11 cellular contexts compared by ENCODE assay signal in the genomic region with DNA sequence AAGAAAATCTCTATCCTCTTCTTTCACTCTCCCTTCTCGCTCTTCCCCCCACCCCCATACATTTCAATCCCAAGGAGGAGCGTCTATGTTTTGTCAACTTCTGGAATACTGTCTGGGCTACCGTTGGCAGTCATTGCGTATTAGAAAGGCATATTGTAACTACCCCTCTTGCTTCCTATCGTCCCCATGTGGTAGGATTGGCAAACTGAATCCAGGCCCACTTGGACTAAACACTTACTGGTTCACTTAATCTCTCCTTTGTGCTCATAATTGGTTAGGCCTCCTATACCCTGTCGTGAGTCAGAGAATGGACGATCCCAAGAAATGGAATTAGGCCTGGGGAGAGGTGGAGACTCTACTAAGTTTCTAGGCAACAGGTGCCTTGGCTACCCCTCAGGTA.
DNase-seq lines count a peak whose midpoint lies in the region; ATAC-seq, FAIRE-seq and TF ChIP-seq lines count a peak whose summit lies in the region.
"Had no signal": no experiment of that assay in that cellular context is flagged by ENCODE, and none has a peak within 500 bp of the region (broad histone marks: within the 10 kb centered on the region; RNA-seq: fewer than 3 reads in every experiment).

No MANE protein-coding gene starts in this region.

- no peaks in the 10 kb centered on the region for H3K4me1 Mint-ChIP-seq in stimulated activated naive CD8-positive, alpha-beta T cell treated with anti-CD3 and anti-CD28 coated beads, Interleukin-15, amount 100 ng/mL, for 72 hours

- no peak overlapping the region for H3K4me2 ChIP-seq in Loucy (ENCODE audit: low read depth, low read length, poor library complexity, severe bottlenecking)
- no peak overlapping the region for H3K4me2 ChIP-seq in K562 (ENCODE audit: insufficient read depth, low read length)

- H3K4me3 ChIP-seq in cardiac muscle cell, result no peak overlapping the region
- no peak overlapping the region for H3K4me3 ChIP-seq in left ventricle myocardium inferior
- no peak overlapping the region for H3K4me3 ChIP-seq in Loucy (ENCODE audit: low read length, poor library complexity, severe bottlenecking)
- no peak overlapping the region for H3K4me3 ChIP-seq in K562
- H3K4me3 ChIP-seq: thoracic aorta had no signal

- TF ChIP-seq EP300 in K562 (IDR thresholded peaks at IDR 0.05; ENCODE audit: low read length), result no peak

- H3K9me2 ChIP-seq in Loucy (replicated peaks; ENCODE audit: low read depth, low read length), result no peaks in the 10 kb centered on the region

- DNase-seq in cardiac muscle cell (ENCODE audit: low read depth in 1 of 2, low spot score in 1 of 2) (peak in 1 of 2 donors; percentile 7), left ventricle myocardium inferior (no peak), K562 (ENCODE audit: extremely low read depth in 1 of 4, low spot score in 3 of 4) (peak; percentile 45 to 64 (median 50)), hypothalamus (lab: John Stamatoyannopoulos, UW) (no peak)
- DNase-seq in stimulated activated naive CD8-positive, alpha-beta T cell treated with anti-CD3 and anti-CD28 coated beads, Interleukin-15, amount 100 ng/mL, for 72 hours, result peak; percentile 10 to 17

- peak; percentile 89 for FAIRE-seq in K562 (lab: Jason Lieb, UNC)

- no peak overlapping the region for H3K27ac ChIP-seq in cardiac muscle cell
- H3K27ac ChIP-seq in left ventricle myocardium inferior (replicated peaks), result no peak overlapping the region
- H3K27ac ChIP-seq in K562 (ENCODE audit: extremely low read depth, low read depth, low read length), result no peak overlapping the region
- H3K27ac ChIP-seq: epithelial cell of prostate, HL-60, thoracic aorta had no signal

- ATAC-seq in K562 (peak; percentile 89), HG03460 (IDR thresholded peaks at IDR 0.05; ENCODE audit: unreplicated experiment) (no peak), GM21723 (IDR thresholded peaks at IDR 0.05; ENCODE audit: unreplicated experiment) (no peak)
- no peak for ATAC-seq in stimulated activated naive CD8-positive, alpha-beta T cell treated with anti-CD3 and anti-CD28 coated beads, Interleukin-15, amount 100 ng/mL, for 72 hours

- POLR2A ChIA-PET in K562 (lab: Yijun Ruan, JAX), result interaction anchor here (0.5 to 1.2 kb wide), 3 partner anchors 99 to 887 kb away, joined by 3 read pairs; no protein-coding TSS in a partner anchor

- TF ChIP-seq CTCF in cardiac muscle cell (IDR thresholded peaks at IDR 0.05; ENCODE audit: low read depth, low read length), result peak; percentile 28
- TF ChIP-seq CTCF in left ventricle myocardium inferior (IDR thresholded peaks at IDR 0.05; ENCODE audit: borderline replicate concordance), result no peak
- peak; percentile 85 for TF ChIP-seq CTCF in Loucy (conservative IDR thresholded peaks at IDR 0.05; ENCODE audit: low read length)
- TF ChIP-seq CTCF in K562 (IDR thresholded peaks at IDR 0.05 in 2 of 3, conservative IDR thresholded peaks at IDR 0.05 in 1 of 3; ENCODE audit: insufficient read depth in 2 of 3, low read depth in 1 of 3, low read length in 3 of 3), result peak; percentile 60 to 76 (median 64); a peak in 5 of 6 replicates

- H4K20me1 ChIP-seq in Loucy (ENCODE audit: insufficient read depth, low read length, poor library complexity, severe bottlenecking), result no peaks in the 10 kb centered on the region
- H4K20me1 ChIP-seq in K562 (replicated peaks; ENCODE audit: control insufficient read depth, insufficient read depth, low read length), result no peaks in the 10 kb centered on the region

- H3K4me1 ChIP-seq in cardiac muscle cell (ENCODE audit: low read depth), result no peaks in the 10 kb centered on the region
- no peaks in the 10 kb centered on the region for H3K4me1 ChIP-seq in left ventricle myocardium inferior
- no peaks in the 10 kb centered on the region for H3K4me1 ChIP-seq in Loucy (ENCODE audit: insufficient read depth, low read length, poor library complexity, severe bottlenecking)
- peaks cover 0 to 4% of the 10 kb centered on the region in 2 experiments; a peak in 1 of 5 replicates for H3K4me1 ChIP-seq in K562 (replicated peaks in 1 of 2; ENCODE audit: control insufficient read depth in 2 of 2, insufficient read depth in 2 of 2, low read length in 2 of 2)

- no peaks in the 10 kb centered on the region for H3F3A ChIP-seq in Loucy (ENCODE audit: low read depth)

- H3K27me3 ChIP-seq in cardiac muscle cell (peaks cover 2% of the 10 kb centered on the region), left ventricle myocardium inferior (ENCODE audit: low read depth) (peaks cover 93% of the 10 kb centered on the region), Loucy (ENCODE audit: insufficient read depth, low read length, poor library complexity, severe bottlenecking) (no peaks in the 10 kb centered on the region), K562 (ENCODE audit: control insufficient read depth in 2 of 2, insufficient read depth in 2 of 2, low read length in 2 of 2) (no peaks in the 10 kb centered on the region; a peak in 1 of 5 replicates)

- H3K79me2 ChIP-seq in Loucy (ENCODE audit: insufficient read depth, low read length) (no peaks in the 10 kb centered on the region), K562 (ENCODE audit: control insufficient read depth, insufficient read depth, low read length) (no peaks in the 10 kb centered on the region)

- CTCF ChIA-PET in K562 (lab: Yijun Ruan, JAX; ENCODE audit: low intra/inter-chr PET ratio), result interaction anchor here (1.6 kb wide), 1 partner anchor 171 kb away, joined by 5 read pairs; no protein-coding TSS in a partner anchor

- intact Hi-C loops in left ventricle myocardium inferior (cut with micrococcal nuclease) (no loop called here), K562 (cut with micrococcal nuclease) (loop anchor here (1.0 to 5.0 kb wide), 3 partner anchors 19 to 170 kb away; no protein-coding TSS in a partner anchor)

- H3K9me1 ChIP-seq in K562 (ENCODE audit: control insufficient read depth, insufficient read depth, low read length), result no peaks in the 10 kb centered on the region

- no peak overlapping the region for H3K4me3 Mint-ChIP-seq in stimulated activated naive CD8-positive, alpha-beta T cell treated with anti-CD3 and anti-CD28 coated beads, Interleukin-15, amount 100 ng/mL, for 72 hours

- TF ChIP-seq POLR2A in K562 (conservative IDR thresholded peaks at IDR 0.05), result no peak

- H3K36me3 ChIP-seq in cardiac muscle cell (no peaks in the 10 kb centered on the region), left ventricle myocardium inferior (no peaks in the 10 kb centered on the region), Loucy (ENCODE audit: insufficient read depth, low read length) (no peaks in the 10 kb centered on the region), K562 (ENCODE audit: control insufficient read depth, insufficient read depth, low read length) (no peaks in the 10 kb centered on the region)
- H3K36me3 ChIP-seq: thoracic aorta had no signal

- H3K9ac ChIP-seq in Loucy (ENCODE audit: low read depth, low read length, poor library complexity, severe bottlenecking), result no peak overlapping the region
- H3K9ac ChIP-seq in K562 (ENCODE audit: insufficient read depth in 1 of 2, low read depth in 2 of 2, low read length in 2 of 2), result no peak overlapping the region

- BruUV-seq in K562 (replicated peaks; lab: Mats Ljungman, UMichigan), result no TSS peak

- no peaks in the 10 kb centered on the region for H3K9me3 ChIP-seq in cardiac muscle cell (ENCODE audit: low read depth)
- no peaks in the 10 kb centered on the region for H3K9me3 ChIP-seq in left ventricle myocardium inferior (replicated peaks)
- no peaks in the 10 kb centered on the region for H3K9me3 ChIP-seq in Loucy (ENCODE audit: insufficient read depth, low read depth, low read length)
- H3K9me3 ChIP-seq in K562 (replicated peaks; ENCODE audit: control insufficient read depth, insufficient read depth, low read depth, low read length), result no peaks in the 10 kb centered on the region; the same call in 1 of the 2 replicates
- H3K9me3 ChIP-seq: thoracic aorta had no signal

- H3K27ac Mint-ChIP-seq in stimulated activated naive CD8-positive, alpha-beta T cell treated with anti-CD3 and anti-CD28 coated beads, Interleukin-15, amount 100 ng/mL, for 72 hours, result no peak overlapping the region

- WGBS in K562 (ENCODE audit: insufficient coverage, low coverage, missing lambda C conversion rate), result 6% methylated on average over 7 of the region's 7 CpGs

- H3K9me3 Mint-ChIP-seq in stimulated activated naive CD8-positive, alpha-beta T cell treated with anti-CD3 and anti-CD28 coated beads, Interleukin-15, amount 100 ng/mL, for 72 hours, result no peaks in the 10 kb centered on the region

- TF ChIP-seq RAD21 in K562 (CRISPR knock-in tag; conservative IDR thresholded peaks at IDR 0.05 in 1 of 2, IDR thresholded peaks at IDR 0.05 in 1 of 2), result peak; percentile 55 to 77

- in situ Hi-C loops in K562 (cut with MboI), result no loop called here

- peaks cover 48% of the 10 kb centered on the region for H3K27me3 Mint-ChIP-seq in stimulated activated naive CD8-positive, alpha-beta T cell treated with anti-CD3 and anti-CD28 coated beads, Interleukin-15, amount 100 ng/mL, for 72 hours

- H2AFZ ChIP-seq in Loucy (ENCODE audit: low read length) (no peak overlapping the region), K562 (ENCODE audit: low read depth, low read length) (no peak overlapping the region)

TF ChIP-seq in K562, 482 proteins besides CTCF, POLR2A, EP300 and RAD21 (continues in another document):
- TF ChIP-seq GABPB2 (CRISPR knock-in tag; conservative IDR thresholded peaks at IDR 0.05) (no peak), RBM25 (IDR thresholded peaks at IDR 0.05; ENCODE audit: low read depth, low read length, severe bottlenecking) (no peak), SMARCE1 (IDR thresholded peaks at IDR 0.05) (no peak)
- TF ChIP-seq, protein P1, sequence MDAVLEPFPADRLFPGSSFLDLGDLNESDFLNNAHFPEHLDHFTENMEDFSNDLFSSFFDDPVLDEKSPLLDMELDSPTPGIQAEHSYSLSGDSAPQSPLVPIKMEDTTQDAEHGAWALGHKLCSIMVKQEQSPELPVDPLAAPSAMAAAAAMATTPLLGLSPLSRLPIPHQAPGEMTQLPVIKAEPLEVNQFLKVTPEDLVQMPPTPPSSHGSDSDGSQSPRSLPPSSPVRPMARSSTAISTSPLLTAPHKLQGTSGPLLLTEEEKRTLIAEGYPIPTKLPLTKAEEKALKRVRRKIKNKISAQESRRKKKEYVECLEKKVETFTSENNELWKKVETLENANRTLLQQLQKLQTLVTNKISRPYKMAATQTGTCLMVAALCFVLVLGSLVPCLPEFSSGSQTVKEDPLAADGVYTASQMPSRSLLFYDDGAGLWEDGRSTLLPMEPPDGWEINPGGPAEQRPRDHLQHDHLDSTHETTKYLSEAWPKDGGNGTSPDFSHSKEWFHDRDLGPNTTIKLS (IDR thresholded peaks at IDR 0.05; ENCODE audit: borderline replicate concordance, low read depth), result no peak

Comparison
In these comparisons a context has a peak if more than half of its experiments do, and no peak if none do; other contexts are left out.
1. DNase-seq: peak in K562 (4 of 4) and stimulated activated naive CD8-positive, alpha-beta T cell treated with anti-CD3 and anti-CD28 coated beads, Interleukin-15, amount 100 ng/mL, for 72 hours (2 of 2); none in left ventricle myocardium inferior (single experiment) and hypothalamus (0 of 51).